Comparison of ENCODE assay signal across 8 cellular contexts in genomic region chr17:75182319-75182568, GRCh38. TPM values are rescaled to one million over a fixed set of nuclear protein-coding genes. Genes with fewer than 3 reads are reported as not detected.
A peak's percentile ranks its signal among the peaks of the same experiment; 100 is the strongest.
DNase-seq lines count a peak whose midpoint lies in the region; ATAC-seq, FAIRE-seq and TF ChIP-seq lines count a peak whose summit lies in the region.

No MANE protein-coding gene starts in this region.

- H3K27me3 ChIP-seq in GM12878 (replicated peaks in 1 of 2; ENCODE audit: control insufficient read depth in 2 of 2, insufficient read depth in 2 of 2, low read length in 1 of 2), result no peaks in the 10 kb centered on the region
- no peaks in the 10 kb centered on the region for H3K27me3 ChIP-seq in liver (ENCODE audit: control insufficient read depth in 4 of 4, insufficient read depth in 4 of 4, low read length in 3 of 4)
- no peaks in the 10 kb centered on the region for H3K27me3 ChIP-seq in tibial nerve

- CTCF ChIA-PET in GM12878 (lab: Yijun Ruan, JAX), result interaction anchor here (1.6 kb wide), 1 partner anchor 68 kb away, joined by 5 read pairs; no protein-coding TSS in a partner anchor

- peak overlapping the region; percentile 89 for H3K9ac ChIP-seq in GM12878 (ENCODE audit: control insufficient read depth, insufficient read depth, low read length)
- peak overlapping the region; percentile 78 to 85 for H3K9ac ChIP-seq in liver (ENCODE audit: low read depth in 1 of 2, low read length in 2 of 2)

- peak overlapping the region; percentile 95 for H3K27ac ChIP-seq in GM12878 (ENCODE audit: control insufficient read depth, insufficient read depth)
- peak overlapping the region; percentile 91 to 93 for H3K27ac ChIP-seq in liver (ENCODE audit: low read depth in 1 of 2, low read length in 2 of 2)
- H3K27ac ChIP-seq in tibial nerve, result peak overlapping the region; percentile 97 to 99 (median 98)

- WGBS in GM12878 (ENCODE audit: insufficient coverage, insufficient replicate concordance, low lambda C conversion rate, missing lambda C conversion rate), result 2% methylated on average over 16 of the region's 33 CpGs
- under 1% methylated on average over 33 of the region's 33 CpGs for WGBS in liver
- 0% methylated on average over 19 to 24 of the region's 33 CpGs for whole genome bisulfite sequencing in tibial nerve, 2 donors

- peaks cover 52% of the 10 kb centered on the region for H3K79me2 ChIP-seq in GM12878 (ENCODE audit: control insufficient read depth, insufficient read depth, low read length)

- no TSS peak for BruUV-seq in GM12878 (replicated peaks; lab: Mats Ljungman, UMichigan)

- RAD21 ChIA-PET in GM12878 (lab: Charles Lee; ENCODE audit: unreplicated experiment), result no interaction called here

- H4K20me1 ChIP-seq in GM12878 (ENCODE audit: control insufficient read depth, insufficient read depth), result no peaks in the 10 kb centered on the region

- H3K4me3 ChIP-seq in GM12875 (ENCODE audit: low read depth, low read length) (peak overlapping the region; percentile 67), GM12878 (peak overlapping the region; percentile 92), liver (ENCODE audit: low read depth in 1 of 3, low read length in 3 of 3) (peak overlapping the region; percentile 88 to 98 (median 89)), tibial nerve (peak overlapping the region; percentile 88 to 93 (median 92))

- TF ChIP-seq CTCF in GM12875 (IDR thresholded peaks at IDR 0.05; ENCODE audit: borderline replicate concordance, insufficient read depth, low read depth, low read length), result no peak
- TF ChIP-seq CTCF in GM12878 (IDR thresholded peaks at IDR 0.05 in 2 of 3, conservative IDR thresholded peaks at IDR 0.05 in 1 of 3; ENCODE audit: control insufficient read depth in 2 of 3, extremely low read depth in 1 of 3, insufficient read depth in 1 of 3, low read depth in 3 of 3, low read length in 3 of 3), result no peak
- TF ChIP-seq CTCF in liver (IDR thresholded peaks at IDR 0.05; ENCODE audit: low read depth, low read length, missing input control), result no peak
- TF ChIP-seq CTCF in tibial nerve (IDR thresholded peaks at IDR 0.05), result peak in 1 of 5 experiments; percentile 28

- TF ChIP-seq POLR2A in GM12878 (IDR thresholded peaks at IDR 0.05; ENCODE audit: low read depth, low read length) (no peak), tibial nerve (IDR thresholded peaks at IDR 0.05) (no peak)

- no peak for TF ChIP-seq RAD21 in GM12878 (IDR thresholded peaks at IDR 0.05; ENCODE audit: insufficient read depth, low read depth, low read length)
- TF ChIP-seq RAD21 in liver (IDR thresholded peaks at IDR 0.05), result no peak

- H3K9me3 ChIP-seq in GM12878 (replicated peaks; ENCODE audit: control insufficient read depth, insufficient read depth, low read length) (no peaks in the 10 kb centered on the region), liver (ENCODE audit: control insufficient read depth in 4 of 4, low read length in 3 of 4) (no peaks in the 10 kb centered on the region), tibial nerve (no peaks in the 10 kb centered on the region)

- POLR2A ChIA-PET in GM12878 (lab: Charles Lee), result interaction anchor here (0.6 to 1.4 kb wide), 2 partner anchors 10 to 435 kb away, joined by 5 to 8 read pairs; no protein-coding TSS in a partner anchor

- H3K4me1 ChIP-seq in GM12878 (ENCODE audit: control insufficient read depth, insufficient read depth, low read length), result no peaks in the 10 kb centered on the region
- H3K4me1 ChIP-seq in liver (ENCODE audit: control insufficient read depth in 4 of 4, insufficient read depth in 4 of 4, low read length in 3 of 4), result peaks cover 1 to 16% (median 6%) of the 10 kb centered on the region in 4 donors
- peaks cover 0 to 38% (median 17%) of the 10 kb centered on the region in 4 donors for H3K4me1 ChIP-seq in tibial nerve

- TF ChIP-seq EP300 in GM12878 (IDR thresholded peaks at IDR 0.05; ENCODE audit: borderline replicate concordance in 1 of 2, control insufficient read depth in 1 of 2, low read depth in 2 of 2, low read length in 2 of 2), result no peak
- no peak for TF ChIP-seq EP300 in tibial nerve (IDR thresholded peaks at IDR 0.05)

- in situ Hi-C loops in GM12878 (cut with MboI), result no loop called here

- 0 out of 2 replicates have a peak overlapping the region, but pooled peaks have one; percentile 9 for H3K4me2 ChIP-seq in GM12878 (ENCODE audit: control insufficient read depth, insufficient read depth)

- intact Hi-C loops in GM12878 (cut with micrococcal nuclease; ENCODE audit: unreplicated experiment), result loop anchor here (5.0 kb wide), 1 partner anchor 150 kb away; no protein-coding TSS in a partner anchor

- DNase-seq in GM12878 (ENCODE audit: low read depth, low spot score) (no peak), tibial nerve (ENCODE audit: low spot score in 2 of 2) (no peak), GOT3 (lab: John Stamatoyannopoulos, UW) (no peak), SIG-M5 treated with dmso at 0.1 percent for 504 hours (lab: John Stamatoyannopoulos, UW; ENCODE audit: unreplicated experiment) (no peak)
- no peak for DNase-seq in effector CD8-positive, alpha-beta T cell (lab: John Stamatoyannopoulos, UW)

- SMC1A ChIA-PET in GM12878 (lab: Charles Lee; ENCODE audit: uncharacterized antibody, unreplicated experiment), result no interaction called here

- peaks cover 1 to 11% of the 10 kb centered on the region in 2 experiments for H3K36me3 ChIP-seq in GM12878 (ENCODE audit: control insufficient read depth in 2 of 2, insufficient read depth in 2 of 2, low read length in 1 of 2)
- H3K36me3 ChIP-seq in liver (ENCODE audit: control insufficient read depth in 4 of 4, insufficient read depth in 3 of 4, low read depth in 1 of 4, low read length in 3 of 4), result peaks cover 5 to 12% (median 7%) of the 10 kb centered on the region in 4 donors
- H3K36me3 ChIP-seq in tibial nerve, result peaks cover 0 to 21% (median 5%) of the 10 kb centered on the region in 3 donors

- FAIRE-seq in GM12878 (lab: Jason Lieb, UNC), result no peak

- peak overlapping the region; percentile 34 for H2AFZ ChIP-seq in GM12878 (ENCODE audit: control insufficient read depth, low read depth, low read length)

- ATAC-seq in HG03097 (IDR thresholded peaks at IDR 0.05; ENCODE audit: low FRiP score, unreplicated experiment) (peak; percentile 26), GM12878 (no peak; the same call in 2 of the 3 replicates)

RNA-seq across cellular contexts. Expression of gene SUMO2, which starts 0.5 kb away (rescaled TPM):
- 19.8 and 21.3 TPM in 2 replicates for total RNA-seq in GM12878 (2013; cell fraction: nucleolus; rRNA removed)
- total RNA-seq in GM12878 (2014; rRNA removed) (163 and 207 TPM in 2 replicates), GM12878 (2014; rRNA removed; fragmentation: Illumina TruSeq; extraction: Trizol) (312 and 322 TPM in 2 replicates), GM12878 (2021) (506 and 514 TPM in 2 replicates), liver (10 to 100 TPM; 20.9 to 79.0 TPM), tibial nerve (10 to 100 TPM; 38.1 to 62.9 (median 59.8) TPM)
- 65.4 TPM for polyA plus RNA-seq in GM12878 (2011; ENCODE audit: low read depth)
- polyA plus RNA-seq in GM12878 (2011; rRNA removed) (603 and 801 TPM in 2 replicates), GM12878 (2014; fragmentation: Illumina TruSeq; extraction: Trizol) (265 and 335 TPM in 2 replicates), GM12878 (2014; fragmentation: Nextera tagmentation; extraction: Ambion mirVana) (100 to 1,000 TPM; 709 to 767 TPM), GM12878 (2014; rRNA removed) (232 and 249 TPM in 2 replicates), GM12878 (2016; fragmentation: Nextera tagmentation; extraction: Ambion mirVana) (100 to 1,000 TPM; 755 to 803 TPM), liver (100 to 1,000 TPM in 1 of 2 donors, 10 to 100 TPM in 1; 22.0 to 160 TPM)
- polyA plus RNA-seq in GM12878 (2011; cell fraction: cytosol; rRNA removed), result 90.6 and 121 TPM in 2 replicates
- 80.5 and 124 TPM in 2 replicates for polyA plus RNA-seq in GM12878 (2011; cell fraction: nucleus; rRNA removed)
- 224 and 225 TPM in 2 replicates for polyA plus RNA-seq in GM12878 (2012)
- polyA minus RNA-seq in GM12878 (2011; rRNA and poly(A)+ RNA removed), result 63.9 and 102 TPM in 2 replicates
- 148 and 173 TPM in 2 replicates for polyA minus RNA-seq in GM12878 (2011; cell fraction: cytosol; rRNA and poly(A)+ RNA removed)
- 13.5 and 14.2 TPM in 2 replicates for polyA minus RNA-seq in GM12878 (2011; cell fraction: nucleus; rRNA and poly(A)+ RNA removed)

RNA-seq across cellular contexts. Expression of gene NUP85, which starts 23.2 kb away (rescaled TPM):
- 89.4 and 98.6 TPM in 2 replicates for total RNA-seq in GM12878 (2013; cell fraction: nucleolus; rRNA removed)
- 47.1 and 57.8 TPM in 2 replicates for total RNA-seq in GM12878 (2014; rRNA removed)
- total RNA-seq in GM12878 (2014; rRNA removed; fragmentation: Illumina TruSeq; extraction: Trizol), result 52.9 and 54.0 TPM in 2 replicates
- 82.5 and 97.9 TPM in 2 replicates for total RNA-seq in GM12878 (2021)
- 58.6 TPM for polyA plus RNA-seq in GM12878 (2011; ENCODE audit: low read depth)
- polyA plus RNA-seq in GM12878 (2011; rRNA removed), result 80.8 and 92.9 TPM in 2 replicates
- polyA plus RNA-seq in GM12878 (2011; cell fraction: cytosol; rRNA removed), result 112 and 130 TPM in 2 replicates
- polyA plus RNA-seq in GM12878 (2011; cell fraction: nucleus; rRNA removed), result 362 and 389 TPM in 2 replicates
- polyA plus RNA-seq in GM12878 (2012), result 37.7 and 46.3 TPM in 2 replicates
- polyA plus RNA-seq in GM12878 (2014; fragmentation: Illumina TruSeq; extraction: Trizol), result 59.6 and 65.9 TPM in 2 replicates
- 100 to 1,000 TPM; 127 to 135 TPM for polyA plus RNA-seq in GM12878 (2014; fragmentation: Nextera tagmentation; extraction: Ambion mirVana)
- polyA plus RNA-seq in GM12878 (2014; rRNA removed), result 83.2 and 87.8 TPM in 2 replicates
- 100 to 1,000 TPM; 103 to 104 TPM for polyA plus RNA-seq in GM12878 (2016; fragmentation: Nextera tagmentation; extraction: Ambion mirVana)
- polyA minus RNA-seq in GM12878 (2011; rRNA and poly(A)+ RNA removed), result 80.2 and 80.8 TPM in 2 replicates
- 24.1 and 34.9 TPM in 2 replicates for polyA minus RNA-seq in GM12878 (2011; cell fraction: cytosol; rRNA and poly(A)+ RNA removed)
- polyA minus RNA-seq in GM12878 (2011; cell fraction: nucleus; rRNA and poly(A)+ RNA removed), result 54.2 and 98.1 TPM in 2 replicates
- total RNA-seq in liver, result 10 to 100 TPM; 27.9 to 36.3 TPM
- polyA plus RNA-seq in liver, result 10 to 100 TPM; 15.2 to 31.2 TPM
- 10 to 100 TPM; 38.1 to 68.6 (median 53.2) TPM for total RNA-seq in tibial nerve

RNA-seq across cellular contexts. Expression of gene JPT1, which starts 27.9 kb away (rescaled TPM):
- 43.4 and 56.9 TPM in 2 replicates for total RNA-seq in GM12878 (2013; cell fraction: nucleolus; rRNA removed)
- total RNA-seq in GM12878 (2014; rRNA removed), result 150 and 158 TPM in 2 replicates
- 324 and 357 TPM in 2 replicates for total RNA-seq in GM12878 (2014; rRNA removed; fragmentation: Illumina TruSeq; extraction: Trizol)
- total RNA-seq in GM12878 (2021), result 316 and 327 TPM in 2 replicates
- 208 TPM for polyA plus RNA-seq in GM12878 (2011; ENCODE audit: low read depth)
- 79.7 and 112 TPM in 2 replicates for polyA plus RNA-seq in GM12878 (2011; rRNA removed)
- polyA plus RNA-seq in GM12878 (2011; cell fraction: cytosol; rRNA removed), result 288 and 290 TPM in 2 replicates
- polyA plus RNA-seq in GM12878 (2011; cell fraction: nucleus; rRNA removed), result 199 and 203 TPM in 2 replicates
- 277 and 284 TPM in 2 replicates for polyA plus RNA-seq in GM12878 (2012)
- 101 and 318 TPM in 2 replicates for polyA plus RNA-seq in GM12878 (2014; fragmentation: Illumina TruSeq; extraction: Trizol)
- 100 to 1,000 TPM in 1 of 2 experiments, 10 to 100 TPM in 1; 95.9 to 140 TPM for polyA plus RNA-seq in GM12878 (2014; fragmentation: Nextera tagmentation; extraction: Ambion mirVana)
- polyA plus RNA-seq in GM12878 (2014; rRNA removed), result 339 and 341 TPM in 2 replicates
- polyA plus RNA-seq in GM12878 (2016; fragmentation: Nextera tagmentation; extraction: Ambion mirVana), result 100 to 1,000 TPM; 648 to 651 TPM
- 39.5 and 98.5 TPM in 2 replicates for polyA minus RNA-seq in GM12878 (2011; rRNA and poly(A)+ RNA removed)
- polyA minus RNA-seq in GM12878 (2011; cell fraction: cytosol; rRNA and poly(A)+ RNA removed), result 111 and 140 TPM in 2 replicates
- 46.9 and 65.1 TPM in 2 replicates for polyA minus RNA-seq in GM12878 (2011; cell fraction: nucleus; rRNA and poly(A)+ RNA removed)
- total RNA-seq in liver, result 10 to 100 TPM; 20.5 to 47.8 TPM
- polyA plus RNA-seq in liver, result 10 to 100 TPM; 41.1 to 46.8 TPM
- 10 to 100 TPM; 13.5 to 53.4 (median 32.4) TPM for total RNA-seq in tibial nerve

RNA-seq across cellular contexts. Expression of gene NT5C, which starts 50.7 kb away (rescaled TPM):
- total RNA-seq in GM12878 (2013; cell fraction: nucleolus; rRNA removed), result 22.0 and 36.6 TPM in 2 replicates
- total RNA-seq in GM12878 (2014; rRNA removed) (115 and 144 TPM in 2 replicates), GM12878 (2014; rRNA removed; fragmentation: Illumina TruSeq; extraction: Trizol) (41.6 and 43.7 TPM in 2 replicates), GM12878 (2021) (86.3 and 88.5 TPM in 2 replicates), liver (10 to 100 TPM; 13.6 to 27.2 TPM), tibial nerve (100 to 1,000 TPM; 137 to 194 (median 166) TPM)
- 15.1 TPM for polyA plus RNA-seq in GM12878 (2011; ENCODE audit: low read depth)
- polyA plus RNA-seq in GM12878 (2011; rRNA removed) (17.4 and 40.2 TPM in 2 replicates), GM12878 (2014; fragmentation: Illumina TruSeq; extraction: Trizol) (10.4 and 24.2 TPM in 2 replicates), GM12878 (2014; fragmentation: Nextera tagmentation; extraction: Ambion mirVana) (1 to 10 TPM; 3.7 to 9.8 TPM), GM12878 (2014; rRNA removed) (158 and 188 TPM in 2 replicates), GM12878 (2016; fragmentation: Nextera tagmentation; extraction: Ambion mirVana) (100 to 1,000 TPM; 116 to 129 TPM), liver (10 to 100 TPM; 22.5 to 26.4 TPM)
- polyA plus RNA-seq in GM12878 (2011; cell fraction: cytosol; rRNA removed), result 45.1 and 76.6 TPM in 2 replicates
- 82.6 and 87.6 TPM in 2 replicates for polyA plus RNA-seq in GM12878 (2011; cell fraction: nucleus; rRNA removed)
- polyA plus RNA-seq in GM12878 (2012), result 49.7 and 55.2 TPM in 2 replicates
- 10.6 and 15.4 TPM in 2 replicates for polyA minus RNA-seq in GM12878 (2011; rRNA and poly(A)+ RNA removed)
- polyA minus RNA-seq in GM12878 (2011; cell fraction: cytosol; rRNA and poly(A)+ RNA removed), result 7.4 and 11.4 TPM in 2 replicates
- polyA minus RNA-seq in GM12878 (2011; cell fraction: nucleus; rRNA and poly(A)+ RNA removed), result 20.4 and 32.2 TPM in 2 replicates
